1 cellular context compared by ENCODE assay signal in genomic region chr16:48383204-48383876, GRCh38.
TF ChIP-seq lines count a peak whose summit lies in the region.

No MANE protein-coding gene starts in this region.

TF ChIP-seq in H1, 55 proteins besides CTCF, POLR2A, EP300 and RAD21 (continued from another document):
- no peak for TF ChIP-seq ATF2 (IDR thresholded peaks at IDR 0.05; ENCODE audit: low read length)
- TF ChIP-seq CTBP2 (IDR thresholded peaks at IDR 0.05; ENCODE audit: borderline replicate concordance, insufficient read depth, insufficient read length, low read length): no peak
- TF ChIP-seq FOSL1 (IDR thresholded peaks at IDR 0.05; ENCODE audit: insufficient read depth, low read depth, low read length): no peak
- no peak for TF ChIP-seq RXRA (IDR thresholded peaks at IDR 0.05; ENCODE audit: insufficient read depth, low read depth, low read length)
- no peak for TF ChIP-seq SIRT6 (IDR thresholded peaks at IDR 0.05; ENCODE audit: low read length)
- TF ChIP-seq KDM1A (IDR thresholded peaks at IDR 0.05; ENCODE audit: borderline replicate concordance, low read length): no peak
- no peak for TF ChIP-seq NRF1 (IDR thresholded peaks at IDR 0.05; ENCODE audit: low read depth, low read length)
- no peak for TF ChIP-seq SP2 (IDR thresholded peaks at IDR 0.05; ENCODE audit: low read length)
- TF ChIP-seq JUND (IDR thresholded peaks at IDR 0.05; ENCODE audit: low read length): no peak
- TF ChIP-seq KDM5A (IDR thresholded peaks at IDR 0.05; ENCODE audit: low read length): no peak
- no peak for TF ChIP-seq SAP30 (IDR thresholded peaks at IDR 0.05; ENCODE audit: insufficient read depth, insufficient replicate concordance, low read length)
- TF ChIP-seq ZNF274 (IDR thresholded peaks at IDR 0.05; ENCODE audit: borderline replicate concordance, extremely low read depth, low read length): no peak
- no peak for TF ChIP-seq EZH2 (IDR thresholded peaks at IDR 0.05; ENCODE audit: low read depth, low read length, severe bottlenecking)
- no peak for TF ChIP-seq NANOG (IDR thresholded peaks at IDR 0.05; ENCODE audit: insufficient read depth, low read depth, low read length, poor library complexity, severe bottlenecking)
